ENCODE assay signal across 11 cellular contexts in the genomic region with DNA sequence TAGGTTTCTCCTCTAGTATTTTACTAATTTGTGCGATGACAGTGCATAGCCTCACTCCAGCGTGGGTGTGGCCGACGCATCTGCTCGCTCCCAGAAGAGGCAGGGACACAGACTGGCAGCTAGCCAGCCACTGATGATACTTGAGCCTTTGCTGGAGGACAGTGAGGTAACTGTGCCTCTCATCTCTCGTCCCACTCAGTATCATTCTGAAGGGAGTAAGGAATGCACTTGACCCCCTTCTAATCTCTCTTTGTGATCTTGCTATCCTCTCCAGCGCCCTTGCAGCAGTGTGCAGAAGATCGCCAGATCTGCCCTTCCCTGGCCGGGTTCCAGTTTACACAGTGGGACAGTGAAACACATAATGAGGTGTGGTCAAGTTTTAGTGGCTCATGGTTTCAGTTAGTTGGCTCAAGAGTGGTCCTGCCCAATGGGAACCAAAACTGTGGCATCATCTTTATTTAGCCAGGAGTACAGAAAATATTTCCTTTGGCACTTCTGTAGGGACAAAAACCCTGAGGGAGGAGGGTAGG. TPM values are rescaled to one million over a fixed set of nuclear protein-coding genes. Genes with fewer than 3 reads are reported as not detected.
A peak's percentile ranks its signal among the peaks of the same experiment; 100 is the strongest.
DNase-seq lines count a peak whose midpoint lies in the region; ATAC-seq and TF ChIP-seq lines count a peak whose summit lies in the region.
"Had no signal": no experiment of that assay in that cellular context is flagged by ENCODE, and none has a peak within 500 bp of the region (broad histone marks: within the 10 kb centered on the region; RNA-seq: fewer than 3 reads in every experiment).

No MANE protein-coding gene starts in this region.

- H3K27me3 ChIP-seq in ACC112 (ENCODE audit: insufficient read depth, low read length): no peaks in the 10 kb centered on the region
- H3K27me3 ChIP-seq in brain microvascular endothelial cell (replicated peaks): no peaks in the 10 kb centered on the region
- no peaks in the 10 kb centered on the region for H3K27me3 ChIP-seq in right lobe of liver

- H3K9me3 ChIP-seq in right lobe of liver: no peaks in the 10 kb centered on the region

- H3K9me3 Mint-ChIP-seq in nephron progenitor cell (no peaks in the 10 kb centered on the region), endothelial cell (ENCODE audit: unreplicated experiment) (no peaks in the 10 kb centered on the region)

- 27% methylated on average over 4 of the region's 9 CpGs for WGBS in right lobe of liver (ENCODE audit: insufficient coverage, low coverage, low lambda C conversion rate, missing lambda C conversion rate)

- in situ Hi-C loops in brain microvascular endothelial cell (cut with HindIII; ENCODE audit: low pct_ligation_motif_present, low sequenced_read_pairs): no loop called here

- DNase-seq in NCI-H187 (lab: John Stamatoyannopoulos, UW) (peak; percentile 91 to 92), brain microvascular endothelial cell (peak; percentile 77), right lobe of liver (peak in 2 of 3 donors; percentile 62 to 71), nephron progenitor cell (no peak), endothelial cell (ENCODE audit: low spot score) (no peak), HK-2 (ENCODE audit: unreplicated experiment) (no peak)
- DNase-seq: activated T-cell treated with anti-CD3 and anti-CD28 coated beads, Interleukin-2, amount 50 U/mL, for 48 hours; T-helper 1 cell had no signal

- H3K36me3 ChIP-seq in ACC112 (ENCODE audit: insufficient read depth, low read length) (peaks cover 4% of the 10 kb centered on the region; the same call in 1 of the 2 replicates), brain microvascular endothelial cell (replicated peaks) (no peaks in the 10 kb centered on the region), right lobe of liver (no peaks in the 10 kb centered on the region)

- H3K36me3 Mint-ChIP-seq in nephron progenitor cell (ENCODE audit: low read depth): peaks cover 57% of the 10 kb centered on the region
- peaks cover 14% of the 10 kb centered on the region for H3K36me3 Mint-ChIP-seq in endothelial cell (ENCODE audit: low read depth, unreplicated experiment)

- H3K4me1 ChIP-seq in ACC112 (ENCODE audit: control insufficient read depth, insufficient read depth, low read length, unreplicated experiment): peaks cover 10% of the 10 kb centered on the region
- peaks cover 0 to 18% (median 2%) of the 10 kb centered on the region in 4 donors for H3K4me1 ChIP-seq in right lobe of liver

- H3K4me1 Mint-ChIP-seq in nephron progenitor cell: no peaks in the 10 kb centered on the region
- peaks cover 9% of the 10 kb centered on the region for H3K4me1 Mint-ChIP-seq in endothelial cell (ENCODE audit: unreplicated experiment)

- H2AFZ ChIP-seq in ACC112 (ENCODE audit: low read length, unreplicated experiment): no peak overlapping the region

- H3K4me3 Mint-ChIP-seq in nephron progenitor cell: no peak overlapping the region
- no peak overlapping the region for H3K4me3 Mint-ChIP-seq in endothelial cell (ENCODE audit: unreplicated experiment)

- H3K4me3 ChIP-seq in ACC112 (ENCODE audit: low read depth, low read length) (no peak overlapping the region), brain microvascular endothelial cell (ENCODE audit: low read depth, low read length) (no peak overlapping the region), right lobe of liver (no peak overlapping the region)

- no peak overlapping the region for H3K27ac Mint-ChIP-seq in nephron progenitor cell
- no peak overlapping the region for H3K27ac Mint-ChIP-seq in endothelial cell (ENCODE audit: unreplicated experiment)

- no peaks in the 10 kb centered on the region for H3K79me2 ChIP-seq in ACC112 (ENCODE audit: control insufficient read depth, insufficient read depth, low read length, unreplicated experiment)

- H3K27ac ChIP-seq in ACC112 (ENCODE audit: low read depth, low read length) (peak overlapping the region; percentile 62), brain microvascular endothelial cell (peak overlapping the region; percentile 48), right lobe of liver (peak overlapping the region in 2 of 3 donors; percentile 24 to 27)

- ATAC-seq in right lobe of liver (peak in 2 of 4 donors; percentile 4 to 42), HG02981 (IDR thresholded peaks at IDR 0.05; ENCODE audit: unreplicated experiment) (no peak)
- ATAC-seq: HCT116 had no signal

- TF ChIP-seq POLR2A in right lobe of liver (IDR thresholded peaks at IDR 0.05): no peak

- no peak for TF ChIP-seq CTCF in brain microvascular endothelial cell (IDR thresholded peaks at IDR 0.05; ENCODE audit: low read depth, low read length, missing control alignments)
- no peak for TF ChIP-seq CTCF in right lobe of liver (IDR thresholded peaks at IDR 0.05)
- no peak for TF ChIP-seq CTCF in nephron progenitor cell (IDR thresholded peaks at IDR 0.05)
- TF ChIP-seq CTCF in endothelial cell (IDR thresholded peaks at IDR 0.05; ENCODE audit: unreplicated experiment): no peak

- intact Hi-C loops in right lobe of liver (cut with DNase I): no loop called here

- H3K27me3 Mint-ChIP-seq in nephron progenitor cell (ENCODE audit: low read depth, poor library complexity) (no peaks in the 10 kb centered on the region), endothelial cell (ENCODE audit: unreplicated experiment) (peaks cover 3% of the 10 kb centered on the region)

RNA-seq across cellular contexts. Expression of gene NCAPH, which starts 17.5 kb away (rescaled TPM):
- 1 to 10 TPM in 2 of 6 experiments, under 1 TPM in 4; 0.24 to 1.6 (median 0.72) TPM for total RNA-seq in right lobe of liver
- 9.7 TPM for total RNA-seq in endothelial cell (ENCODE audit: unreplicated experiment)

RNA-seq across cellular contexts. Expression of gene ITPRIPL1, which starts 28.0 kb away (rescaled TPM):
- total RNA-seq in right lobe of liver (1 to 10 TPM in 1 of 6 experiments, under 1 TPM in 5; 0.15 to 1.2 (median 0.24) TPM), endothelial cell (ENCODE audit: unreplicated experiment) (1.8 TPM)

RNA-seq across cellular contexts. Expression of gene SNRNP200, which starts 47.8 kb away (rescaled TPM):
- total RNA-seq in right lobe of liver: 10 to 100 TPM; 43.6 to 52.5 (median 46.8) TPM
- 168 TPM for total RNA-seq in endothelial cell (ENCODE audit: unreplicated experiment)

Comparison
In these comparisons a context has a peak if more than half of its experiments do, and no peak if none do; other contexts are left out.
1. DNase-seq: peak in NCI-H187 (2 of 2), brain microvascular endothelial cell (single experiment) and right lobe of liver (2 of 3); none in nephron progenitor cell (single experiment), endothelial cell (single experiment) and HK-2 (single experiment).
2. Peak in every context shown above with its lines, with median percentiles within 50 percentile points of each other: H3K27ac ChIP-seq.